19 cellular contexts compared by ENCODE assay signal in the genomic region with DNA sequence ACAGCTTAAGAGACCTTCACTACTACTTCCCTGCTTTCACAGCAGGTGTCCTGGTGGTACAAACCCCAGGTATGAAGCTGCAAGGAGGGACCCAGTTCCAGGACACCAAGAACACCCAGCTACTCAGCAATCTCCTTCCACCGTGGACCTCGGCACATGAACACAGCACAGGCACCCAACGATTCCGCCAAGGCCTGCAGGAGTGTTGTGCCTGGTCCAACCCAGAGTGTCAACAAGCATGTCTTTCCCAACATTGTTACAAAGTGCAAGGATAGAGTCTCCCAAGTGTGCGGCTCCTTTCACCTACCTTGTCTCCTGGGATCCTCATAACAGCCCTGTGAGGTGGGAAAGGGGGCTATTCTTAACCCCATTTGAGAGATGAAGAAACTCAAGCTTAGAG. TPM values are rescaled to one million over a fixed set of nuclear protein-coding genes. Genes with fewer than 3 reads are reported as not detected.
DNase-seq lines count a peak whose midpoint lies in the region; ATAC-seq and TF ChIP-seq lines count a peak whose summit lies in the region.
"Had no signal": no experiment of that assay in that cellular context is flagged by ENCODE, and none has a peak within 500 bp of the region (broad histone marks: within the 10 kb centered on the region; RNA-seq: fewer than 3 reads in every experiment).

No MANE protein-coding gene starts in this region.

- H3K4me1 Mint-ChIP-seq in activated CD8-positive, alpha-beta T cell treated with anti-CD3 and anti-CD28 coated beads for 36 hours (ENCODE audit: low read depth) = peaks cover 53% of the 10 kb centered on the region
- peaks cover 33% of the 10 kb centered on the region for H3K4me1 Mint-ChIP-seq in activated CD8-positive, alpha-beta T cell treated with anti-CD3 and anti-CD28 coated beads, Interleukin-2, amount 10 ng/mL, durations not matched to agents 7 days and 5 days (ENCODE audit: low read depth)
- H3K4me1 Mint-ChIP-seq in CD8-positive, alpha-beta T cell (ENCODE audit: low read depth) = peaks cover 63% of the 10 kb centered on the region
- H3K4me1 Mint-ChIP-seq in nephron progenitor cell = peaks cover 10% of the 10 kb centered on the region

- no peak overlapping the region for H3K4me3 Mint-ChIP-seq in activated CD8-positive, alpha-beta T cell treated with anti-CD3 and anti-CD28 coated beads for 36 hours
- H3K4me3 Mint-ChIP-seq in activated CD8-positive, alpha-beta T cell treated with anti-CD3 and anti-CD28 coated beads, Interleukin-2, amount 10 ng/mL, durations not matched to agents 7 days and 5 days = no peak overlapping the region
- no peak overlapping the region for H3K4me3 Mint-ChIP-seq in CD8-positive, alpha-beta T cell
- H3K4me3 Mint-ChIP-seq in nephron progenitor cell = no peak overlapping the region
- H3K4me3 Mint-ChIP-seq: H9 had no signal

- H3K9me3 Mint-ChIP-seq in activated CD8-positive, alpha-beta T cell treated with anti-CD3 and anti-CD28 coated beads for 36 hours = no peaks in the 10 kb centered on the region
- no peaks in the 10 kb centered on the region for H3K9me3 Mint-ChIP-seq in activated CD8-positive, alpha-beta T cell treated with anti-CD3 and anti-CD28 coated beads, Interleukin-2, amount 10 ng/mL, durations not matched to agents 7 days and 5 days (ENCODE audit: insufficient read depth)
- H3K9me3 Mint-ChIP-seq in CD8-positive, alpha-beta T cell = no peaks in the 10 kb centered on the region
- no peaks in the 10 kb centered on the region for H3K9me3 Mint-ChIP-seq in nephron progenitor cell
- H3K9me3 Mint-ChIP-seq: H9 had no signal

- POLR2A ChIA-PET in activated CD8-positive, alpha-beta T cell treated with anti-CD3 and anti-CD28 coated beads for 36 hours (lab: Charles Lee) = interaction anchor here (0.5 to 2.0 kb wide), 5 partner anchors 10 to 118 kb away, joined by 3 to 7 read pairs (median 4); no protein-coding TSS in a partner anchor
- POLR2A ChIA-PET in activated CD8-positive, alpha-beta T cell treated with anti-CD3 and anti-CD28 coated beads, Interleukin-2, amount 10 ng/mL, durations not matched to agents 7 days and 5 days (lab: Charles Lee) = no interaction called here
- POLR2A ChIA-PET in CD8-positive, alpha-beta T cell (lab: Charles Lee) = interaction anchor here (1.0 to 1.4 kb wide), 2 partner anchors 10 to 42 kb away, joined by 3 to 4 read pairs; a partner anchor contains a TSS
- POLR2A ChIA-PET in A673 (lab: Charles Lee; ENCODE audit: low non-redundant PET) = interaction anchor here (0.6 kb wide), 1 partner anchor 1226 kb away, joined by 5 read pairs; no protein-coding TSS in a partner anchor

- no peaks in the 10 kb centered on the region for H3K27me3 ChIP-seq in CD8-positive, alpha-beta T cell (ENCODE audit: insufficient read depth, low read length)
- no peaks in the 10 kb centered on the region for H3K27me3 ChIP-seq in A673 (replicated peaks; ENCODE audit: insufficient read depth, low read depth, low read length, poor library complexity)

- H3K27ac Mint-ChIP-seq in activated CD8-positive, alpha-beta T cell treated with anti-CD3 and anti-CD28 coated beads for 36 hours = peak overlapping the region; percentile 55
- H3K27ac Mint-ChIP-seq in activated CD8-positive, alpha-beta T cell treated with anti-CD3 and anti-CD28 coated beads, Interleukin-2, amount 10 ng/mL, durations not matched to agents 7 days and 5 days = no peak overlapping the region
- peak overlapping the region; percentile 49 for H3K27ac Mint-ChIP-seq in CD8-positive, alpha-beta T cell
- peak overlapping the region; percentile 66 for H3K27ac Mint-ChIP-seq in nephron progenitor cell

- no peaks in the 10 kb centered on the region for H3K27me3 Mint-ChIP-seq in activated CD8-positive, alpha-beta T cell treated with anti-CD3 and anti-CD28 coated beads for 36 hours
- H3K27me3 Mint-ChIP-seq in activated CD8-positive, alpha-beta T cell treated with anti-CD3 and anti-CD28 coated beads, Interleukin-2, amount 10 ng/mL, durations not matched to agents 7 days and 5 days (ENCODE audit: low read depth) = no peaks in the 10 kb centered on the region
- no peaks in the 10 kb centered on the region for H3K27me3 Mint-ChIP-seq in CD8-positive, alpha-beta T cell (ENCODE audit: low read depth)
- peaks cover 2% of the 10 kb centered on the region for H3K27me3 Mint-ChIP-seq in nephron progenitor cell (ENCODE audit: low read depth, poor library complexity)

- peaks cover 57% of the 10 kb centered on the region for H3K36me3 Mint-ChIP-seq in activated CD8-positive, alpha-beta T cell treated with anti-CD3 and anti-CD28 coated beads for 36 hours (ENCODE audit: low read depth)
- H3K36me3 Mint-ChIP-seq in activated CD8-positive, alpha-beta T cell treated with anti-CD3 and anti-CD28 coated beads, Interleukin-2, amount 10 ng/mL, durations not matched to agents 7 days and 5 days (ENCODE audit: low read depth) = peaks cover 75% of the 10 kb centered on the region
- H3K36me3 Mint-ChIP-seq in CD8-positive, alpha-beta T cell = peaks cover 93% of the 10 kb centered on the region
- peaks cover 80% of the 10 kb centered on the region for H3K36me3 Mint-ChIP-seq in nephron progenitor cell (ENCODE audit: low read depth)

- BruUV-seq in A673 (replicated peaks; lab: Mats Ljungman, UMichigan) = no TSS peak

- intact Hi-C loops in activated CD8-positive, alpha-beta T cell treated with anti-CD3 and anti-CD28 coated beads for 36 hours (cut with micrococcal nuclease) = no loop called here
- intact Hi-C loops in CD8-positive, alpha-beta T cell (cut with DNase I, micrococcal nuclease) = no loop called here
- intact Hi-C loops in A673 (cut with micrococcal nuclease; ENCODE audit: unreplicated experiment) = no loop called here

- no peak overlapping the region for H3K4me3 ChIP-seq in CD8-positive, alpha-beta T cell (ENCODE audit: low read depth, low read length)
- H3K4me3 ChIP-seq in A673 (ENCODE audit: low read depth, low read length, poor library complexity, severe bottlenecking) = no peak overlapping the region
- H3K4me3 ChIP-seq: PC-9 had no signal

- no peak for TF ChIP-seq CTCF in activated CD8-positive, alpha-beta T cell treated with anti-CD3 and anti-CD28 coated beads for 36 hours (IDR thresholded peaks at IDR 0.05)
- TF ChIP-seq CTCF in CD8-positive, alpha-beta T cell (IDR thresholded peaks at IDR 0.05) = no peak
- no peak for TF ChIP-seq CTCF in nephron progenitor cell (IDR thresholded peaks at IDR 0.05)
- TF ChIP-seq CTCF in A673 (conservative IDR thresholded peaks at IDR 0.05; ENCODE audit: low read depth, low read length) = no peak

- CTCF ChIA-PET in activated CD8-positive, alpha-beta T cell treated with anti-CD3 and anti-CD28 coated beads for 36 hours (lab: Charles Lee) = interaction anchor here (1.2 to 3.1 kb wide), 2 partner anchors 11 to 21 kb away, joined by 3 to 14 read pairs; no protein-coding TSS in a partner anchor
- CTCF ChIA-PET in activated CD8-positive, alpha-beta T cell treated with anti-CD3 and anti-CD28 coated beads, Interleukin-2, amount 10 ng/mL, durations not matched to agents 7 days and 5 days (lab: Charles Lee) = interaction anchor here (1.2 kb wide), 1 partner anchor 58 kb away, joined by 5 read pairs; no protein-coding TSS in a partner anchor
- CTCF ChIA-PET in CD8-positive, alpha-beta T cell (lab: Charles Lee) = interaction anchor here (0.8 to 1.8 kb wide), 4 partner anchors 10 to 62 kb away, joined by 3 to 5 read pairs (median 4); no protein-coding TSS in a partner anchor
- CTCF ChIA-PET in A673 (lab: Charles Lee) = no interaction called here

- no peak for ATAC-seq in activated CD8-positive, alpha-beta T cell treated with anti-CD3 and anti-CD28 coated beads for 36 hours
- ATAC-seq in activated CD8-positive, alpha-beta T cell treated with anti-CD3 and anti-CD28 coated beads, Interleukin-2, amount 10 ng/mL, durations not matched to agents 7 days and 5 days = no peak
- ATAC-seq in CD8-positive, alpha-beta T cell = no peak
- ATAC-seq in GM18519 (IDR thresholded peaks at IDR 0.05; ENCODE audit: low FRiP score, unreplicated experiment) (no peak), HG02973 (IDR thresholded peaks at IDR 0.05; ENCODE audit: unreplicated experiment) (no peak)

- no peak overlapping the region for H3K27ac ChIP-seq in CD8-positive, alpha-beta T cell (ENCODE audit: low read depth, low read length)
- peak overlapping the region; percentile 63 for H3K27ac ChIP-seq in cingulate gyrus (ENCODE audit: low read depth, low read length)
- no peak overlapping the region for H3K27ac ChIP-seq in A673 (ENCODE audit: low read depth, low read length, poor library complexity, severe bottlenecking)
- H3K27ac ChIP-seq: C4-2B, PC-9 had no signal

- no peak for DNase-seq in activated CD8-positive, alpha-beta T cell treated with anti-CD3 and anti-CD28 coated beads for 36 hours
- no peak for DNase-seq in activated CD8-positive, alpha-beta T cell treated with anti-CD3 and anti-CD28 coated beads, Interleukin-2, amount 10 ng/mL, durations not matched to agents 7 days and 5 days
- no peak for DNase-seq in CD8-positive, alpha-beta T cell
- no peak for DNase-seq in nephron progenitor cell
- DNase-seq in A673 (ENCODE audit: low spot score) = no peak
- DNase-seq: 8988T, Calu3, DMS79, H9, NCI-H1417, NCI-H1930, NCI-H2171, NCI-H446 treated with DMSO at 0.1 percent for 48 hours, NCI-H748 treated with DMSO at 0.1 percent for 48 hours, PC-9 had no signal

- H3K4me1 ChIP-seq in CD8-positive, alpha-beta T cell (ENCODE audit: insufficient read depth, low read length) = peaks cover 22% of the 10 kb centered on the region
- no peaks in the 10 kb centered on the region for H3K4me1 ChIP-seq in A673 (ENCODE audit: insufficient read depth, low read length, poor library complexity, severe bottlenecking)

- H3K36me3 ChIP-seq in CD8-positive, alpha-beta T cell (ENCODE audit: insufficient read depth, low read length) = peaks cover 74% of the 10 kb centered on the region
- H3K36me3 ChIP-seq in A673 (ENCODE audit: insufficient read depth, low read length, poor library complexity, severe bottlenecking) = peaks cover 81% of the 10 kb centered on the region

- H3K9me3 ChIP-seq in CD8-positive, alpha-beta T cell (ENCODE audit: low read length) = no peaks in the 10 kb centered on the region
- no peaks in the 10 kb centered on the region for H3K9me3 ChIP-seq in A673 (ENCODE audit: low read depth, low read length, poor library complexity, severe bottlenecking)

RNA-seq across cellular contexts. Expression of a gene that starts 11.8 kb away (rescaled TPM):
- 10 to 100 TPM; 28.4 to 29.0 TPM for total RNA-seq in activated CD8-positive, alpha-beta T cell treated with anti-CD3 and anti-CD28 coated beads for 36 hours
- 10 to 100 TPM; 31.0 to 31.6 TPM for total RNA-seq in activated CD8-positive, alpha-beta T cell treated with anti-CD3 and anti-CD28 coated beads, Interleukin-2, amount 10 ng/mL, durations not matched to agents 7 days and 5 days
- 10 to 100 TPM; 57.8 to 61.3 TPM for total RNA-seq in CD8-positive, alpha-beta T cell
- total RNA-seq in A673 (2021) = 53.4 and 58.5 TPM in 2 replicates

RNA-seq across cellular contexts. Expression of a gene that starts 42.0 kb away (rescaled TPM):
- 10 to 100 TPM; 18.2 to 19.6 TPM for total RNA-seq in activated CD8-positive, alpha-beta T cell treated with anti-CD3 and anti-CD28 coated beads for 36 hours
- total RNA-seq in activated CD8-positive, alpha-beta T cell treated with anti-CD3 and anti-CD28 coated beads, Interleukin-2, amount 10 ng/mL, durations not matched to agents 7 days and 5 days = 10 to 100 TPM; 13.2 to 16.1 TPM
- 100 to 1,000 TPM; 802 to 814 TPM for total RNA-seq in CD8-positive, alpha-beta T cell
- total RNA-seq in A673 (2021) = 0.24 and 0.46 TPM in 2 replicates

Comparison
In these comparisons a context has a peak if more than half of its experiments do, and no peak if none do; other contexts are left out.
1. RNA of a gene that starts 42.0 kb away (total RNA-seq): 802 to 814 TPM in CD8-positive, alpha-beta T cell; 18.2 to 19.6 TPM in activated CD8-positive, alpha-beta T cell treated with anti-CD3 and anti-CD28 coated beads for 36 hours, 13.2 to 16.1 TPM in activated CD8-positive, alpha-beta T cell treated with anti-CD3 and anti-CD28 coated beads, Interleukin-2, amount 10 ng/mL, durations not matched to agents 7 days and 5 days and 0.24 to 0.46 TPM in A673; every median in the first group is over 10 times any median in the second.